8 cellular contexts compared by ENCODE assay signal in genomic region chr7:53003653-53004445, GRCh38. TPM values are rescaled to one million over a fixed set of nuclear protein-coding genes. Genes with fewer than 3 reads are reported as not detected.
"Had no signal": no experiment of that assay in that cellular context is flagged by ENCODE, and none has a peak within 500 bp of the region (broad histone marks: within the 10 kb centered on the region; RNA-seq: fewer than 3 reads in every experiment).

No MANE protein-coding gene starts in this region.

- FAIRE-seq: H1, H54, HTR-8/SVneo had no signal

- H3K4me3 ChIP-seq: GM23338 had no signal

- H3K4me2 ChIP-seq: GM23338 had no signal

- DNase-seq: H9, HCEC 1CT, IMR-90 had no signal

- ATAC-seq: GM23338 had no signal

- H2AFZ ChIP-seq: GM23338 had no signal

RNA-seq across cellular contexts. Expression of gene POM121L12, which starts 31.6 kb away (rescaled TPM):
- total RNA-seq: GM23338, H1, H9, HT-29, IMR-90 had no signal
- polyA plus RNA-seq: GM23338, H1, IMR-90 had no signal
